Comparison of ENCODE assay signal across 13 cellular contexts in genomic region chr7:105118612-105119600, GRCh38.
DNase-seq lines count a peak whose midpoint lies in the region; ATAC-seq and TF ChIP-seq lines count a peak whose summit lies in the region.
"Had no signal": no experiment of that assay in that cellular context is flagged by ENCODE, and none has a peak within 500 bp of the region (broad histone marks: within the 10 kb centered on the region; RNA-seq: fewer than 3 reads in every experiment).

No MANE protein-coding gene starts in this region.

- no peak overlapping the region for H3K4me3 Mint-ChIP-seq in activated T-helper 17 cell treated with anti-CD3 and anti-CD28 coated beads, Interleukin-2, amount 50 U/mL, for 72 hours

- no peak overlapping the region for H2AFZ ChIP-seq in MM.1S (ENCODE audit: low read length)
- no peak overlapping the region for H2AFZ ChIP-seq in GM23248

- H3K4me3 ChIP-seq in cardiac muscle cell, result no peak overlapping the region
- no peak overlapping the region for H3K4me3 ChIP-seq in MM.1S (ENCODE audit: low read length)
- no peak overlapping the region for H3K4me3 ChIP-seq in thymus (ENCODE audit: low read length)
- no peak overlapping the region for H3K4me3 ChIP-seq in GM23248
- H3K4me3 ChIP-seq: coronary artery, SJSA1 had no signal

- H3K27me3 ChIP-seq in cardiac muscle cell (no peaks in the 10 kb centered on the region), MM.1S (replicated peaks; ENCODE audit: insufficient read depth, low read length) (no peaks in the 10 kb centered on the region), thymus (ENCODE audit: control insufficient read depth, insufficient read depth) (no peaks in the 10 kb centered on the region), GM23248 (replicated peaks; ENCODE audit: insufficient read depth) (no peaks in the 10 kb centered on the region)
- H3K27me3 ChIP-seq: SJSA1 had no signal

- H3K79me2 ChIP-seq in MM.1S (ENCODE audit: low read length) (peaks cover 30% of the 10 kb centered on the region), GM23248 (ENCODE audit: insufficient read depth) (no peaks in the 10 kb centered on the region; the same call in 1 of the 2 replicates)

- intact Hi-C loops in left ventricle myocardium superior (cut with micrococcal nuclease), result no loop called here

- 31% methylated on average over 9 of the region's 9 CpGs for WGBS in thymus
- 79 to 83% methylated on average over 9 of the region's 9 CpGs for WGBS in GM23248 (ENCODE audit: low coverage in 1 of 2, low lambda C conversion rate in 2 of 2, missing lambda C conversion rate in 2 of 2), 2 experiments

- ATAC-seq in left ventricle myocardium superior, result no peak
- ATAC-seq in activated T-helper 17 cell treated with anti-CD3 and anti-CD28 coated beads, Interleukin-2, amount 50 U/mL, for 72 hours (replicated peaks), result no peak

- DNase-seq in cardiac muscle cell (ENCODE audit: low read depth in 1 of 2, low spot score in 1 of 2) (no peak), left ventricle myocardium superior (no peak), MM.1S (no peak), GM23248 (no peak), NCI-H2107 treated with DMSO at 0.1 percent for 48 hours (lab: John Stamatoyannopoulos, UW; ENCODE audit: unreplicated experiment) (no peak), NCI-H1436 (lab: John Stamatoyannopoulos, UW) (no peak)
- DNase-seq: activated CD4-positive, alpha-beta T cell treated with anti-CD3 and anti-CD28 coated beads for 48 hours; NCI-H1417; NCI-H526 had no signal

- H3K9ac ChIP-seq in MM.1S (ENCODE audit: low read length), result no peak overlapping the region
- H3K9ac ChIP-seq in GM23248, result no peak overlapping the region

- H3K27me3 Mint-ChIP-seq in activated T-helper 17 cell treated with anti-CD3 and anti-CD28 coated beads, Interleukin-2, amount 50 U/mL, for 72 hours, result no peaks in the 10 kb centered on the region

- TF ChIP-seq CTCF in cardiac muscle cell (IDR thresholded peaks at IDR 0.05; ENCODE audit: low read depth, low read length), result no peak
- no peak for TF ChIP-seq CTCF in MM.1S (IDR thresholded peaks at IDR 0.05; ENCODE audit: low read length)

- H3K9me2 ChIP-seq in MM.1S (replicated peaks; ENCODE audit: insufficient read depth, low read length) (no peaks in the 10 kb centered on the region), GM23248 (ENCODE audit: insufficient read depth) (no peaks in the 10 kb centered on the region)

- H3K27ac ChIP-seq in cardiac muscle cell (peak overlapping the region; percentile 26), MM.1S (ENCODE audit: low read length) (peak overlapping the region; percentile 13; the same call in 1 of the 2 replicates), thymus (ENCODE audit: low read depth) (peak overlapping the region; percentile 36), GM23248 (no peak overlapping the region)
- H3K27ac ChIP-seq: coronary artery, SJSA1 had no signal

- in situ Hi-C loops in GM23248 (cut with MboI), result no loop called here

- H3K9me3 Mint-ChIP-seq in activated T-helper 17 cell treated with anti-CD3 and anti-CD28 coated beads, Interleukin-2, amount 50 U/mL, for 72 hours, result no peaks in the 10 kb centered on the region

- no peaks in the 10 kb centered on the region for H3K4me1 ChIP-seq in cardiac muscle cell (ENCODE audit: low read depth)
- peaks cover 13% of the 10 kb centered on the region; the same call in 1 of the 2 replicates for H3K4me1 ChIP-seq in MM.1S (ENCODE audit: low read length)
- H3K4me1 ChIP-seq in thymus (ENCODE audit: control insufficient read depth, insufficient read depth, low read length), result peaks cover 19% of the 10 kb centered on the region
- H3K4me1 ChIP-seq in GM23248 (ENCODE audit: insufficient read depth), result no peaks in the 10 kb centered on the region
- H3K4me1 ChIP-seq: SJSA1 had no signal

- H4K20me1 ChIP-seq in MM.1S (ENCODE audit: insufficient read depth, low read length) (no peaks in the 10 kb centered on the region), GM23248 (ENCODE audit: insufficient read depth) (no peaks in the 10 kb centered on the region)

- H3K36me3 ChIP-seq in cardiac muscle cell, result peaks cover 27% of the 10 kb centered on the region
- peaks cover 16% of the 10 kb centered on the region; the same call in 1 of the 2 replicates for H3K36me3 ChIP-seq in MM.1S (replicated peaks; ENCODE audit: insufficient read depth, low read length)
- peaks cover 16% of the 10 kb centered on the region for H3K36me3 ChIP-seq in thymus (ENCODE audit: control insufficient read depth, insufficient read depth)
- H3K36me3 ChIP-seq in GM23248 (ENCODE audit: low read depth), result peaks cover 16% of the 10 kb centered on the region

- H3K27ac Mint-ChIP-seq in activated T-helper 17 cell treated with anti-CD3 and anti-CD28 coated beads, Interleukin-2, amount 50 U/mL, for 72 hours, result peak overlapping the region; percentile 54

- H3K36me3 Mint-ChIP-seq in activated T-helper 17 cell treated with anti-CD3 and anti-CD28 coated beads, Interleukin-2, amount 50 U/mL, for 72 hours (ENCODE audit: low read depth), result peaks cover 62% of the 10 kb centered on the region

- H3K9me3 ChIP-seq in cardiac muscle cell (ENCODE audit: low read depth) (no peaks in the 10 kb centered on the region), MM.1S (replicated peaks; ENCODE audit: insufficient read depth, low read length) (no peaks in the 10 kb centered on the region), thymus (ENCODE audit: control insufficient read depth) (no peaks in the 10 kb centered on the region), GM23248 (ENCODE audit: low read depth) (no peaks in the 10 kb centered on the region)
- H3K9me3 ChIP-seq: SJSA1 had no signal

- peaks cover 10% of the 10 kb centered on the region for H3F3A ChIP-seq in MM.1S (ENCODE audit: insufficient read depth, low read length)
- H3F3A ChIP-seq in GM23248 (ENCODE audit: insufficient read depth), result peaks cover 35% of the 10 kb centered on the region

- H3K4me2 ChIP-seq in MM.1S (ENCODE audit: low read depth, low read length), result no peak overlapping the region
- H3K4me2 ChIP-seq in GM23248 (ENCODE audit: unreplicated experiment), result no peak overlapping the region

- H3K4me1 Mint-ChIP-seq in activated T-helper 17 cell treated with anti-CD3 and anti-CD28 coated beads, Interleukin-2, amount 50 U/mL, for 72 hours, result peaks cover 10% of the 10 kb centered on the region
